In genomic region chr14:24132061-24132685, GRCh38 we compare ENCODE assay signal across 11 cellular contexts. TPM values are rescaled to one million over a fixed set of nuclear protein-coding genes. Genes with fewer than 3 reads are reported as not detected.
DNase-seq lines count a peak whose midpoint lies in the region; ATAC-seq and TF ChIP-seq lines count a peak whose summit lies in the region.
"Had no signal": no experiment of that assay in that cellular context is flagged by ENCODE, and none has a peak within 500 bp of the region (broad histone marks: within the 10 kb centered on the region; RNA-seq: fewer than 3 reads in every experiment).

No MANE protein-coding gene starts in this region.

- CTCF ChIA-PET in activated CD4-positive, alpha-beta T cell treated with anti-CD3 and anti-CD28 coated beads, Interleukin-2, amount 10 ng/mL, durations not matched to agents 7 days and 5 days (lab: Charles Lee) = interaction anchor here (0.8 to 2.4 kb wide), 6 partner anchors 9 to 42 kb away, joined by 3 to 7 read pairs (median 4); partner anchors contain the start of genes DCAF11, EMC9, IRF9 and NRL

- peaks cover 8% of the 10 kb centered on the region for H3K36me3 Mint-ChIP-seq in activated CD4-positive, alpha-beta T cell treated with anti-CD3 and anti-CD28 coated beads, Interleukin-2, amount 10 ng/mL, durations not matched to agents 7 days and 5 days (ENCODE audit: low read depth)
- no peaks in the 10 kb centered on the region for H3K36me3 Mint-ChIP-seq in glutamatergic neuron (ENCODE audit: unreplicated experiment)

- ATAC-seq in GM18870 (IDR thresholded peaks at IDR 0.05; ENCODE audit: unreplicated experiment) = no peak

- H3K4me1 Mint-ChIP-seq in activated CD4-positive, alpha-beta T cell treated with anti-CD3 and anti-CD28 coated beads, Interleukin-2, amount 10 ng/mL, durations not matched to agents 7 days and 5 days = peaks cover 34% of the 10 kb centered on the region
- peaks cover 27% of the 10 kb centered on the region for H3K4me1 Mint-ChIP-seq in glutamatergic neuron (ENCODE audit: low read depth, unreplicated experiment)

- POLR2A ChIA-PET in activated CD4-positive, alpha-beta T cell treated with anti-CD3 and anti-CD28 coated beads, Interleukin-2, amount 10 ng/mL, durations not matched to agents 7 days and 5 days (lab: Charles Lee) = no interaction called here

- no peak overlapping the region for H3K4me3 Mint-ChIP-seq in activated CD4-positive, alpha-beta T cell treated with anti-CD3 and anti-CD28 coated beads, Interleukin-2, amount 10 ng/mL, durations not matched to agents 7 days and 5 days
- no peak overlapping the region for H3K4me3 Mint-ChIP-seq in glutamatergic neuron (ENCODE audit: unreplicated experiment)

- TF ChIP-seq CTCF in glutamatergic neuron (IDR thresholded peaks at IDR 0.05; ENCODE audit: partially characterized antibody, unreplicated experiment) = no peak

- no peaks in the 10 kb centered on the region for H3K9me3 Mint-ChIP-seq in activated CD4-positive, alpha-beta T cell treated with anti-CD3 and anti-CD28 coated beads, Interleukin-2, amount 10 ng/mL, durations not matched to agents 7 days and 5 days
- H3K9me3 Mint-ChIP-seq in glutamatergic neuron (ENCODE audit: unreplicated experiment) = peaks cover 10% of the 10 kb centered on the region

- DNase-seq in NCI-H1092 treated with DMSO at 0.1 percent for 48 hours (lab: John Stamatoyannopoulos, UW) = peak; percentile 20
- no peak for DNase-seq in NCI-H1092 (lab: John Stamatoyannopoulos, UW)
- DNase-seq in activated CD4-positive, alpha-beta T cell treated with anti-CD3 and anti-CD28 coated beads, Interleukin-2, amount 10 ng/mL, durations not matched to agents 7 days and 5 days = no peak
- DNase-seq in glutamatergic neuron = no peak
- DNase-seq in stimulated activated naive CD4-positive, alpha-beta T cell treated with Interleukin-2 at 50 U/mL for 16 hours (lab: John Stamatoyannopoulos, UW) = peak; percentile 7
- DNase-seq in cortex of kidney (lab: John Stamatoyannopoulos, UW) = no peak
- no peak for DNase-seq in effector CD8-positive, alpha-beta T cell (lab: John Stamatoyannopoulos, UW)
- DNase-seq: 8988T, GOT3, kidney glomerular epithelial cell had no signal

- H3K27ac Mint-ChIP-seq in activated CD4-positive, alpha-beta T cell treated with anti-CD3 and anti-CD28 coated beads, Interleukin-2, amount 10 ng/mL, durations not matched to agents 7 days and 5 days = peak overlapping the region; percentile 85
- H3K27ac Mint-ChIP-seq in glutamatergic neuron (ENCODE audit: unreplicated experiment) = peak overlapping the region; percentile 10

- no peaks in the 10 kb centered on the region for H3K27me3 Mint-ChIP-seq in activated CD4-positive, alpha-beta T cell treated with anti-CD3 and anti-CD28 coated beads, Interleukin-2, amount 10 ng/mL, durations not matched to agents 7 days and 5 days
- peaks cover 16% of the 10 kb centered on the region for H3K27me3 Mint-ChIP-seq in glutamatergic neuron (ENCODE audit: unreplicated experiment)

RNA-seq across cellular contexts. Expression of gene FITM1, which starts 1.7 kb away (rescaled TPM):
- total RNA-seq in activated CD4-positive, alpha-beta T cell treated with anti-CD3 and anti-CD28 coated beads, Interleukin-2, amount 10 ng/mL, durations not matched to agents 7 days and 5 days = 1 to 10 TPM; 1.9 to 2.0 TPM
- 0.66 TPM for total RNA-seq in glutamatergic neuron (ENCODE audit: unreplicated experiment)

RNA-seq across cellular contexts. Expression of gene PSME1, which starts 3.8 kb away (rescaled TPM):
- 100 to 1,000 TPM; 498 to 547 TPM for total RNA-seq in activated CD4-positive, alpha-beta T cell treated with anti-CD3 and anti-CD28 coated beads, Interleukin-2, amount 10 ng/mL, durations not matched to agents 7 days and 5 days
- 35.7 TPM for total RNA-seq in glutamatergic neuron (ENCODE audit: unreplicated experiment)

RNA-seq across cellular contexts. Expression of gene EMC9, which starts 9.2 kb away (rescaled TPM):
- 10 to 100 TPM; 37.1 to 41.0 TPM for total RNA-seq in activated CD4-positive, alpha-beta T cell treated with anti-CD3 and anti-CD28 coated beads, Interleukin-2, amount 10 ng/mL, durations not matched to agents 7 days and 5 days
- total RNA-seq in glutamatergic neuron (ENCODE audit: unreplicated experiment) = 18.1 TPM

RNA-seq across cellular contexts. Expression of gene PSME2, which starts 14.2 kb away (rescaled TPM):
- total RNA-seq in activated CD4-positive, alpha-beta T cell treated with anti-CD3 and anti-CD28 coated beads, Interleukin-2, amount 10 ng/mL, durations not matched to agents 7 days and 5 days = 100 to 1,000 TPM; 644 to 698 TPM
- total RNA-seq in glutamatergic neuron (ENCODE audit: unreplicated experiment) = 58.9 TPM

RNA-seq across cellular contexts. Expression of gene RNF31, which starts 15.1 kb away (rescaled TPM):
- 100 to 1,000 TPM; 147 to 160 TPM for total RNA-seq in activated CD4-positive, alpha-beta T cell treated with anti-CD3 and anti-CD28 coated beads, Interleukin-2, amount 10 ng/mL, durations not matched to agents 7 days and 5 days
- total RNA-seq in glutamatergic neuron (ENCODE audit: unreplicated experiment) = 88.2 TPM

Comparison
In these comparisons a context has a peak if more than half of its experiments do, and no peak if none do; other contexts are left out.
1. DNase-seq: peak in NCI-H1092 treated with DMSO at 0.1 percent for 48 hours (single experiment) and stimulated activated naive CD4-positive, alpha-beta T cell treated with Interleukin-2 at 50 U/mL for 16 hours (single experiment); none in NCI-H1092 (single experiment), activated CD4-positive, alpha-beta T cell treated with anti-CD3 and anti-CD28 coated beads, Interleukin-2, amount 10 ng/mL, durations not matched to agents 7 days and 5 days (single experiment), glutamatergic neuron (single experiment), cortex of kidney (single experiment) and effector CD8-positive, alpha-beta T cell (single experiment).
2. RNA of gene PSME1, which starts 3.8 kb away (total RNA-seq): 498 to 547 TPM in activated CD4-positive, alpha-beta T cell treated with anti-CD3 and anti-CD28 coated beads, Interleukin-2, amount 10 ng/mL, durations not matched to agents 7 days and 5 days; 35.7 TPM in glutamatergic neuron (single experiment); every median in the first group is over 10 times any median in the second.